In genomic region chr5:12016149-12016740, GRCh38 we compare ENCODE assay signal across 20 cellular contexts.
DNase-seq lines count a peak whose midpoint lies in the region; ATAC-seq and TF ChIP-seq lines count a peak whose summit lies in the region.
"Had no signal": no experiment of that assay in that cellular context is flagged by ENCODE, and none has a peak within 500 bp of the region (broad histone marks: within the 10 kb centered on the region; RNA-seq: fewer than 3 reads in every experiment).

No MANE protein-coding gene starts in this region.

- no peaks in the 10 kb centered on the region for H3K36me3 Mint-ChIP-seq in GM23338 (ENCODE audit: low read depth)
- H3K36me3 Mint-ChIP-seq: activated naive CD8-positive, alpha-beta T cell had no signal

- H2AFZ ChIP-seq in GM23338: no peak overlapping the region
- H2AFZ ChIP-seq: parathyroid adenoma had no signal

- peaks cover 5% of the 10 kb centered on the region for H3K27me3 Mint-ChIP-seq in GM23338 (ENCODE audit: insufficient read depth, low read depth, poor library complexity)
- H3K27me3 Mint-ChIP-seq: activated naive CD8-positive, alpha-beta T cell; activated T-cell treated with anti-CD3 and anti-CD28 coated beads, Interleukin-2, amount 50 U/mL, for 24 hours; B cell had no signal

- peak; percentile 27 for DNase-seq in GM23338 (ENCODE audit: low spot score)
- peak; percentile 89 for DNase-seq in NCI-H2171 treated with DMSO at 0.1 percent for 48 hours (lab: John Stamatoyannopoulos, UW)
- DNase-seq in cerebellum (ENCODE audit: low spot score): peak; percentile 63
- DNase-seq in retina: peak; percentile 33
- DNase-seq in NCI-H748 (lab: John Stamatoyannopoulos, UW; ENCODE audit: unreplicated experiment): no peak
- DNase-seq in cortex of kidney (lab: John Stamatoyannopoulos, UW): no peak
- DNase-seq: activated CD4-positive, alpha-beta T cell treated with anti-CD3 and anti-CD28 coated beads, Interleukin-2, amount 50 U/mL, for 48 hours; activated T-cell treated with anti-CD3 and anti-CD28 coated beads, Interleukin-2, amount 50 U/mL, for 24 hours; DMS153; effector memory CD4-positive, alpha-beta T cell; KG1; NCI-H1105; SK-N-SH; stimulated activated CD4-positive, alpha-beta T cell treated with anti-CD3 and anti-CD28 coated beads, Interleukin-4, amount 100 ng/mL, for 4 hours had no signal

- H3K4me1 ChIP-seq in GM23338 (ENCODE audit: insufficient read depth): no peaks in the 10 kb centered on the region
- H3K4me1 ChIP-seq: parathyroid adenoma had no signal

- H3K4me3 ChIP-seq in GM23338: no peak overlapping the region
- H3K4me3 ChIP-seq: thoracic aorta had no signal

- no peaks in the 10 kb centered on the region; the same call in 1 of the 2 replicates for H4K20me1 ChIP-seq in GM23338 (replicated peaks; ENCODE audit: insufficient read depth)

- no peaks in the 10 kb centered on the region for H3F3A ChIP-seq in GM23338 (replicated peaks; ENCODE audit: low read depth)

- TF ChIP-seq CTCF in GM23338 (conservative IDR thresholded peaks at IDR 0.05; ENCODE audit: low read depth in 2 of 2): no peak

- no peak overlapping the region for H3K4me2 ChIP-seq in GM23338
- H3K4me2 ChIP-seq: SK-N-SH had no signal

- H3K4me3 Mint-ChIP-seq in GM23338: no peak overlapping the region
- H3K4me3 Mint-ChIP-seq: activated naive CD8-positive, alpha-beta T cell; activated T-cell treated with anti-CD3 and anti-CD28 coated beads, Interleukin-2, amount 50 U/mL, for 24 hours; B cell had no signal

- no peaks in the 10 kb centered on the region for H3K9me2 ChIP-seq in GM23338 (ENCODE audit: insufficient read depth)
- H3K9me2 ChIP-seq: SK-N-SH had no signal

- ATAC-seq in GM23338 (peak; percentile 81), GM21576 (IDR thresholded peaks at IDR 0.05; ENCODE audit: unreplicated experiment) (no peak)
- ATAC-seq: left lobe of liver had no signal

- no peak overlapping the region for H3K27ac Mint-ChIP-seq in GM23338
- H3K27ac Mint-ChIP-seq: activated naive CD8-positive, alpha-beta T cell; activated T-cell treated with anti-CD3 and anti-CD28 coated beads, Interleukin-2, amount 50 U/mL, for 24 hours; B cell had no signal

- no peak overlapping the region for H3K27ac ChIP-seq in GM23338 (ENCODE audit: low read depth)
- H3K27ac ChIP-seq: parathyroid adenoma, thoracic aorta had no signal

- H3K36me3 ChIP-seq in GM23338 (ENCODE audit: insufficient read depth): no peaks in the 10 kb centered on the region
- H3K36me3 ChIP-seq: thoracic aorta had no signal

- H3K27me3 ChIP-seq in GM23338 (ENCODE audit: insufficient read depth): no peaks in the 10 kb centered on the region

- no peaks in the 10 kb centered on the region for H3K79me2 ChIP-seq in GM23338 (replicated peaks; ENCODE audit: insufficient read depth)
- H3K79me2 ChIP-seq: parathyroid adenoma had no signal

- no peaks in the 10 kb centered on the region; the same call in 2 of the 3 replicates for H3K9me3 Mint-ChIP-seq in GM23338

- H3K4me1 Mint-ChIP-seq in GM23338: peaks cover 16% of the 10 kb centered on the region; the same call in 2 of the 3 replicates
- H3K4me1 Mint-ChIP-seq: B cell had no signal

TF ChIP-seq in GM23338, 12 proteins besides CTCF, POLR2A, EP300 and RAD21 (continues in another document):
- no peak for TF ChIP-seq STAT1 (IDR thresholded peaks at IDR 0.05; ENCODE audit: unreplicated experiment)
- TF ChIP-seq JUNB (IDR thresholded peaks at IDR 0.05; ENCODE audit: unreplicated experiment): no peak
- no peak for TF ChIP-seq ETS1 (IDR thresholded peaks at IDR 0.05)
- no peak for TF ChIP-seq EZH2 (IDR thresholded peaks at IDR 0.05; ENCODE audit: low read depth, unreplicated experiment)
- no peak for TF ChIP-seq ZNF114 (CRISPR knock-in tag; IDR thresholded peaks at IDR 0.05)
- no peak for TF ChIP-seq ZNF462 (CRISPR knock-in tag; IDR thresholded peaks at IDR 0.05)
- TF ChIP-seq CREB1 (CRISPR knock-in tag; IDR thresholded peaks at IDR 0.05; ENCODE audit: low read depth): no peak
- no peak for TF ChIP-seq ZNF331 (CRISPR knock-in tag; IDR thresholded peaks at IDR 0.05; ENCODE audit: low read depth)
- TF ChIP-seq NANOG (IDR thresholded peaks at IDR 0.05; ENCODE audit: borderline replicate concordance): no peak
- TF ChIP-seq EZH2phosphoT487 (IDR thresholded peaks at IDR 0.05; ENCODE audit: unreplicated experiment): no peak
- no peak for TF ChIP-seq POLR2AphosphoS5 (IDR thresholded peaks at IDR 0.05; ENCODE audit: low read depth)

Comparison
In these comparisons a context has a peak if more than half of its experiments do, and no peak if none do; other contexts are left out.
1. DNase-seq: peak in GM23338 (single experiment), NCI-H2171 treated with DMSO at 0.1 percent for 48 hours (single experiment), cerebellum (single experiment) and retina (single experiment); none in NCI-H748 (single experiment) and cortex of kidney (single experiment).